In the genomic region with DNA sequence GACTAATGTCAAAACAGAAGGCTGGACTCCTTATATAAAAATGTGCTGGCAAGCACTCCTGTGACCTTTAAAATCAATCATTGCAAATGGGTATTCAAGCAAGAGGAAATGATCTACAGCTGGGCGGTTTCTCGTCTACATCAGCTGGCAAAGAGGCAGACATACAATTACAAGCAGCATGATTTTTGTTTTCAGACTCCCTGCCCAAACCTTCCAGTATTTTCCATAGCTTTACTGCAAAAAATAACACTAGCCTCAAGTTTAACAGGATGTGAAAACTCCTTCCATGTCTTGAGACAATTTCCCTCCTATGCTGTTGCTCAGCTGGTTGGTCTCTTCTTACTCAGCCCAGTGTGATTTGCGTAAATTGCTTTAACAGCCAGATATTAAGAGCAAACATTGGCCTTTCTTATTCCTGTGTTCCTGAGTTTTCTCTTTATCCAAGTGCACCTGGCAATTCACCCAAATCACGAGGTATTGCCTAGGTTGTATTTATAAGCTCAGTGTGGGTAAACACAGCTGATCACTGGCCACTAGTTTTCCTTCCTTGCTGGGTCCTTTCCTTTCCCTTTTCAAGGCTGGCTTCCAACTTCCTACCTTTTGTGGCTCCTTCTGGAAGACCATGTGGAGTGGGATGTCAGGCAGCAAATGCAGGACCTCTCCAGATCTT, we compare ENCODE assay signal across 1 cellular context.
TF ChIP-seq lines count a peak whose summit lies in the region.

No MANE protein-coding gene starts in this region.

TF ChIP-seq in H1, 55 proteins besides CTCF, POLR2A, EP300 and RAD21:
- TF ChIP-seq ZNF274 (IDR thresholded peaks at IDR 0.05; ENCODE audit: borderline replicate concordance, extremely low read depth, low read length) (no peak), CBX5 (IDR thresholded peaks at IDR 0.05; ENCODE audit: low read depth, low read length) (no peak), TAF1 (IDR thresholded peaks at IDR 0.05; ENCODE audit: low read depth, low read length) (no peak), CEBPB (IDR thresholded peaks at IDR 0.05; ENCODE audit: low read depth, low read length) (no peak), POU5F1 (IDR thresholded peaks at IDR 0.05; ENCODE audit: low read depth, low read length) (no peak), KDM1A (IDR thresholded peaks at IDR 0.05; ENCODE audit: borderline replicate concordance, low read length) (no peak), SIRT6 (IDR thresholded peaks at IDR 0.05; ENCODE audit: low read length) (no peak), HDAC2 (IDR thresholded peaks at IDR 0.05; ENCODE audit: borderline replicate concordance in 1 of 2, low read depth in 2 of 2, low read length in 2 of 2) (no peak), SP4 (IDR thresholded peaks at IDR 0.05; ENCODE audit: low read length) (no peak), RFX5 (IDR thresholded peaks at IDR 0.05; ENCODE audit: borderline replicate concordance, low read depth, low read length) (no peak), CTBP2 (IDR thresholded peaks at IDR 0.05; ENCODE audit: borderline replicate concordance, insufficient read depth, insufficient read length, low read length) (no peak), NANOG (IDR thresholded peaks at IDR 0.05; ENCODE audit: insufficient read depth, low read depth, low read length, poor library complexity, severe bottlenecking) (no peak), EZH2 (IDR thresholded peaks at IDR 0.05; ENCODE audit: low read depth, low read length, severe bottlenecking) (no peak), TAF7 (optimal IDR thresholded peaks at IDR 0.05; ENCODE audit: borderline replicate concordance, low read depth, low read length) (no peak), JUND (IDR thresholded peaks at IDR 0.05; ENCODE audit: low read length) (no peak)
- TF ChIP-seq, protein P1, sequence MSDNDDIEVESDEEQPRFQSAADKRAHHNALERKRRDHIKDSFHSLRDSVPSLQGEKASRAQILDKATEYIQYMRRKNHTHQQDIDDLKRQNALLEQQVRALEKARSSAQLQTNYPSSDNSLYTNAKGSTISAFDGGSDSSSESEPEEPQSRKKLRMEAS (IDR thresholded peaks at IDR 0.05): no peak
- TF ChIP-seq, protein P2, sequence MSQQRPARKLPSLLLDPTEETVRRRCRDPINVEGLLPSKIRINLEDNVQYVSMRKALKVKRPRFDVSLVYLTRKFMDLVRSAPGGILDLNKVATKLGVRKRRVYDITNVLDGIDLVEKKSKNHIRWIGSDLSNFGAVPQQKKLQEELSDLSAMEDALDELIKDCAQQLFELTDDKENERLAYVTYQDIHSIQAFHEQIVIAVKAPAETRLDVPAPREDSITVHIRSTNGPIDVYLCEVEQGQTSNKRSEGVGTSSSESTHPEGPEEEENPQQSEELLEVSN (IDR thresholded peaks at IDR 0.05): no peak
- TF ChIP-seq, protein P3, sequence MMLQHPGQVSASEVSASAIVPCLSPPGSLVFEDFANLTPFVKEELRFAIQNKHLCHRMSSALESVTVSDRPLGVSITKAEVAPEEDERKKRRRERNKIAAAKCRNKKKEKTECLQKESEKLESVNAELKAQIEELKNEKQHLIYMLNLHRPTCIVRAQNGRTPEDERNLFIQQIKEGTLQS (IDR thresholded peaks at IDR 0.05; ENCODE audit: insufficient read depth, low read depth, low read length): no peak
- TF ChIP-seq, protein P4, sequence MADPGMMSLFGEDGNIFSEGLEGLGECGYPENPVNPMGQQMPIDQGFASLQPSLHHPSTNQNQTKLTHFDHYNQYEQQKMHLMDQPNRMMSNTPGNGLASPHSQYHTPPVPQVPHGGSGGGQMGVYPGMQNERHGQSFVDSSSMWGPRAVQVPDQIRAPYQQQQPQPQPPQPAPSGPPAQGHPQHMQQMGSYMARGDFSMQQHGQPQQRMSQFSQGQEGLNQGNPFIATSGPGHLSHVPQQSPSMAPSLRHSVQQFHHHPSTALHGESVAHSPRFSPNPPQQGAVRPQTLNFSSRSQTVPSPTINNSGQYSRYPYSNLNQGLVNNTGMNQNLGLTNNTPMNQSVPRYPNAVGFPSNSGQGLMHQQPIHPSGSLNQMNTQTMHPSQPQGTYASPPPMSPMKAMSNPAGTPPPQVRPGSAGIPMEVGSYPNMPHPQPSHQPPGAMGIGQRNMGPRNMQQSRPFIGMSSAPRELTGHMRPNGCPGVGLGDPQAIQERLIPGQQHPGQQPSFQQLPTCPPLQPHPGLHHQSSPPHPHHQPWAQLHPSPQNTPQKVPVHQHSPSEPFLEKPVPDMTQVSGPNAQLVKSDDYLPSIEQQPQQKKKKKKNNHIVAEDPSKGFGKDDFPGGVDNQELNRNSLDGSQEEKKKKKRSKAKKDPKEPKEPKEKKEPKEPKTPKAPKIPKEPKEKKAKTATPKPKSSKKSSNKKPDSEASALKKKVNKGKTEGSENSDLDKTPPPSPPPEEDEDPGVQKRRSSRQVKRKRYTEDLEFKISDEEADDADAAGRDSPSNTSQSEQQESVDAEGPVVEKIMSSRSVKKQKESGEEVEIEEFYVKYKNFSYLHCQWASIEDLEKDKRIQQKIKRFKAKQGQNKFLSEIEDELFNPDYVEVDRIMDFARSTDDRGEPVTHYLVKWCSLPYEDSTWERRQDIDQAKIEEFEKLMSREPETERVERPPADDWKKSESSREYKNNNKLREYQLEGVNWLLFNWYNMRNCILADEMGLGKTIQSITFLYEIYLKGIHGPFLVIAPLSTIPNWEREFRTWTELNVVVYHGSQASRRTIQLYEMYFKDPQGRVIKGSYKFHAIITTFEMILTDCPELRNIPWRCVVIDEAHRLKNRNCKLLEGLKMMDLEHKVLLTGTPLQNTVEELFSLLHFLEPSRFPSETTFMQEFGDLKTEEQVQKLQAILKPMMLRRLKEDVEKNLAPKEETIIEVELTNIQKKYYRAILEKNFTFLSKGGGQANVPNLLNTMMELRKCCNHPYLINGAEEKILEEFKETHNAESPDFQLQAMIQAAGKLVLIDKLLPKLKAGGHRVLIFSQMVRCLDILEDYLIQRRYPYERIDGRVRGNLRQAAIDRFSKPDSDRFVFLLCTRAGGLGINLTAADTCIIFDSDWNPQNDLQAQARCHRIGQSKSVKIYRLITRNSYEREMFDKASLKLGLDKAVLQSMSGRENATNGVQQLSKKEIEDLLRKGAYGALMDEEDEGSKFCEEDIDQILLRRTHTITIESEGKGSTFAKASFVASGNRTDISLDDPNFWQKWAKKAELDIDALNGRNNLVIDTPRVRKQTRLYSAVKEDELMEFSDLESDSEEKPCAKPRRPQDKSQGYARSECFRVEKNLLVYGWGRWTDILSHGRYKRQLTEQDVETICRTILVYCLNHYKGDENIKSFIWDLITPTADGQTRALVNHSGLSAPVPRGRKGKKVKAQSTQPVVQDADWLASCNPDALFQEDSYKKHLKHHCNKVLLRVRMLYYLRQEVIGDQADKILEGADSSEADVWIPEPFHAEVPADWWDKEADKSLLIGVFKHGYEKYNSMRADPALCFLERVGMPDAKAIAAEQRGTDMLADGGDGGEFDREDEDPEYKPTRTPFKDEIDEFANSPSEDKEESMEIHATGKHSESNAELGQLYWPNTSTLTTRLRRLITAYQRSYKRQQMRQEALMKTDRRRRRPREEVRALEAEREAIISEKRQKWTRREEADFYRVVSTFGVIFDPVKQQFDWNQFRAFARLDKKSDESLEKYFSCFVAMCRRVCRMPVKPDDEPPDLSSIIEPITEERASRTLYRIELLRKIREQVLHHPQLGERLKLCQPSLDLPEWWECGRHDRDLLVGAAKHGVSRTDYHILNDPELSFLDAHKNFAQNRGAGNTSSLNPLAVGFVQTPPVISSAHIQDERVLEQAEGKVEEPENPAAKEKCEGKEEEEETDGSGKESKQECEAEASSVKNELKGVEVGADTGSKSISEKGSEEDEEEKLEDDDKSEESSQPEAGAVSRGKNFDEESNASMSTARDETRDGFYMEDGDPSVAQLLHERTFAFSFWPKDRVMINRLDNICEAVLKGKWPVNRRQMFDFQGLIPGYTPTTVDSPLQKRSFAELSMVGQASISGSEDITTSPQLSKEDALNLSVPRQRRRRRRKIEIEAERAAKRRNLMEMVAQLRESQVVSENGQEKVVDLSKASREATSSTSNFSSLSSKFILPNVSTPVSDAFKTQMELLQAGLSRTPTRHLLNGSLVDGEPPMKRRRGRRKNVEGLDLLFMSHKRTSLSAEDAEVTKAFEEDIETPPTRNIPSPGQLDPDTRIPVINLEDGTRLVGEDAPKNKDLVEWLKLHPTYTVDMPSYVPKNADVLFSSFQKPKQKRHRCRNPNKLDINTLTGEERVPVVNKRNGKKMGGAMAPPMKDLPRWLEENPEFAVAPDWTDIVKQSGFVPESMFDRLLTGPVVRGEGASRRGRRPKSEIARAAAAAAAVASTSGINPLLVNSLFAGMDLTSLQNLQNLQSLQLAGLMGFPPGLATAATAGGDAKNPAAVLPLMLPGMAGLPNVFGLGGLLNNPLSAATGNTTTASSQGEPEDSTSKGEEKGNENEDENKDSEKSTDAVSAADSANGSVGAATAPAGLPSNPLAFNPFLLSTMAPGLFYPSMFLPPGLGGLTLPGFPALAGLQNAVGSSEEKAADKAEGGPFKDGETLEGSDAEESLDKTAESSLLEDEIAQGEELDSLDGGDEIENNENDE (IDR thresholded peaks at IDR 0.05; ENCODE audit: insufficient replicate concordance, low read length): no peak
TF ChIP-seq in H1: peak in this region for 0.
